26 cellular contexts compared by ENCODE assay signal in genomic region chr10:670990-671389, GRCh38.
"Had no signal": no experiment of that assay in that cellular context is flagged by ENCODE, and none has a peak within 500 bp of the region (broad histone marks: within the 10 kb centered on the region; RNA-seq: fewer than 3 reads in every experiment).

No MANE protein-coding gene starts in this region.

- H3K36me3 Mint-ChIP-seq: naive thymus-derived CD4-positive, alpha-beta T cell had no signal

- H3K27ac Mint-ChIP-seq: naive thymus-derived CD4-positive, alpha-beta T cell had no signal

- H3K36me3 ChIP-seq: esophagus squamous epithelium, gastroesophageal sphincter, pancreas, right lobe of liver, spleen, stomach, upper lobe of left lung, vagina had no signal

- DNase-seq: caudate nucleus; effector CD8-positive, alpha-beta T cell; esophagus squamous epithelium; foreskin fibroblast; glutamatergic neuron; kidney; left cardiac atrium; left ventricle myocardium superior; mesendoderm; naive thymus-derived CD4-positive, alpha-beta T cell; nucleus accumbens; pancreas; psoas muscle; retina; spleen; stimulated activated CD4-positive, alpha-beta T cell treated with anti-CD3 and anti-CD28 coated beads, Interleukin-15, amount 100 ng/mL, for 24 hours; stimulated activated CD4-positive, alpha-beta T cell treated with anti-CD3 and anti-CD28 coated beads, Interleukin-1b, Interleukin-23, amount 100 ng/mL, for 48 hours; stimulated activated CD4-positive, alpha-beta T cell treated with anti-CD3 and anti-CD28 coated beads, Interleukin-4, amount 100 ng/mL, for 4 hours; stimulated activated naive CD4-positive, alpha-beta T cell; stomach; substantia nigra had no signal

- H3K9me3 ChIP-seq: esophagus squamous epithelium, gastroesophageal sphincter, pancreas, psoas muscle, right lobe of liver, stomach, upper lobe of left lung, vagina had no signal

- ATAC-seq: gastroesophageal sphincter; left cardiac atrium; left ventricle myocardium superior; naive thymus-derived CD4-positive, alpha-beta T cell; pancreas; psoas muscle; right lobe of liver had no signal

- H3K4me1 ChIP-seq: pancreas, right lobe of liver, spleen, vagina had no signal

- H3K4me3 Mint-ChIP-seq: naive thymus-derived CD4-positive, alpha-beta T cell had no signal

- H3K4me3 ChIP-seq: coronary artery, esophagus squamous epithelium, gastroesophageal sphincter, pancreas, psoas muscle, right lobe of liver, spleen, stomach, upper lobe of left lung, vagina had no signal

- H3K27me3 ChIP-seq: esophagus squamous epithelium, gastroesophageal sphincter, pancreas, right lobe of liver, spleen, stomach, upper lobe of left lung, vagina had no signal

- H3K4me1 Mint-ChIP-seq: naive thymus-derived CD4-positive, alpha-beta T cell had no signal

- H3K27ac ChIP-seq: coronary artery, esophagus squamous epithelium, pancreas, psoas muscle, right lobe of liver, spleen, stomach, upper lobe of left lung, vagina had no signal
